Comparison of ENCODE assay signal across 26 cellular contexts in the genomic region with DNA sequence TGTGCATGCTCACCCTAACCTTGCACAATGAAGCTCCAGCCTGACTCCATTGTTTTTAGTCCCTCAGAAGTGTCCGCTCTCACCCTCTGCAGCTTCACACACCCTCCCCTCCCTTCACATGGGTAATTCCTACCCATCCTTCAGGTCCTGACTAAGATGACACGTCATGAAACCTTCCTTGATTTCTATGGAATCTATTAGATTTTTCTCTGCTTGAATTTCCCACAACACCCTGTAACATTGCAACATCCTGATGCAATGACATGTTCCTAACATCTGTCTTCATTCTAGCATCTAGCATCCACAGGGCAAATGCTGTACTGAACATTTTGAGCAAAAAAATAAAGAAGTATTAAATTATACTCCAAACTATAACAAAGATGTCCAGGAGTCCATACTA.
DNase-seq lines count a peak whose midpoint lies in the region; TF ChIP-seq lines count a peak whose summit lies in the region.
"Had no signal": no experiment of that assay in that cellular context is flagged by ENCODE, and none has a peak within 500 bp of the region (broad histone marks: within the 10 kb centered on the region; RNA-seq: fewer than 3 reads in every experiment).

No MANE protein-coding gene starts in this region.

- TF ChIP-seq EP300 in tibial nerve (IDR thresholded peaks at IDR 0.05) = no peak

- H3K27ac ChIP-seq in tibial artery (no peak overlapping the region), tibial nerve (no peak overlapping the region)
- H3K27ac ChIP-seq: colonic mucosa, Peyer's patch, SJCRH30, stomach, thyroid gland had no signal

- no peaks in the 10 kb centered on the region for H3K36me3 ChIP-seq in tibial artery
- no peaks in the 10 kb centered on the region for H3K36me3 ChIP-seq in tibial nerve
- H3K36me3 ChIP-seq: colonic mucosa, Peyer's patch, SJCRH30, stomach, thyroid gland had no signal

- H3K4me1 ChIP-seq in tibial artery (no peaks in the 10 kb centered on the region), tibial nerve (no peaks in the 10 kb centered on the region)
- H3K4me1 ChIP-seq: colonic mucosa, Peyer's patch, SJCRH30, stomach, thyroid gland had no signal

- H3K27me3 ChIP-seq in tibial artery (no peaks in the 10 kb centered on the region), tibial nerve (no peaks in the 10 kb centered on the region)
- H3K27me3 ChIP-seq: colonic mucosa, Peyer's patch, SJCRH30, stomach, thyroid gland had no signal

- 81 to 84% methylated on average over 2 of the region's 2 CpGs for WGBS in tibial nerve, 2 donors

- no peak for TF ChIP-seq POLR2A in tibial nerve (IDR thresholded peaks at IDR 0.05)

- no peak for TF ChIP-seq CTCF in AG10803 (conservative IDR thresholded peaks at IDR 0.05; ENCODE audit: low read length)
- TF ChIP-seq CTCF in tibial artery (IDR thresholded peaks at IDR 0.05) = no peak
- no peak for TF ChIP-seq CTCF in tibial nerve (IDR thresholded peaks at IDR 0.05)

- DNase-seq in AG10803 (ENCODE audit: low read depth) (peak; percentile 90), HCEC 1CT (peak; percentile 73), epidermal melanocyte (ENCODE audit: insufficient read length, low spot score) (peak; percentile 26), iris pigment epithelial cell (ENCODE audit: low read depth) (peak; percentile 63), DMS 273 treated with DMSO at 0.1 percent for 48 hours (lab: John Stamatoyannopoulos, UW) (no peak), tibial artery (no peak), tibial nerve (ENCODE audit: low spot score in 2 of 2) (no peak)
- DNase-seq: activated CD4-positive, alpha-beta T cell treated with anti-CD3 and anti-CD28 coated beads, Interleukin-2, amount 50 U/mL, for 4 hours; activated naive CD4-positive, alpha-beta T cell treated with anti-CD3 and anti-CD28 coated beads for 36 hours; amniotic stem cell; CD4-positive, CD25-positive, alpha-beta regulatory T cell; colonic mucosa; effector memory CD4-positive, alpha-beta T cell; erythroblast; glutamatergic neuron; naive thymus-derived CD8-positive, alpha-beta T cell; NCI-H1092 treated with DMSO at 0.1 percent for 48 hours; NCI-H187 treated with DMSO at 0.1 percent for 48 hours; NCI-H69; occipital lobe; Peyer's patch; SJCRH30; small intestine; stomach; T-cell; thyroid gland had no signal

- intact Hi-C loops in tibial artery (cut with DNase I; ENCODE audit: low total_unique reads) = no loop called here

- H3K9me3 ChIP-seq in tibial artery (no peaks in the 10 kb centered on the region), tibial nerve (peaks cover 0 to 9% (median 0%) of the 10 kb centered on the region in 4 donors)
- H3K9me3 ChIP-seq: colonic mucosa, Peyer's patch, SJCRH30, stomach, thyroid gland had no signal

- H3K4me3 ChIP-seq in AG10803 (ENCODE audit: low read length) = no peak overlapping the region
- no peak overlapping the region for H3K4me3 ChIP-seq in tibial artery
- H3K4me3 ChIP-seq in tibial nerve = no peak overlapping the region
- H3K4me3 ChIP-seq: colonic mucosa, Peyer's patch, SJCRH30, stomach, thyroid gland had no signal

Comparison
In these comparisons a context has a peak if more than half of its experiments do, and no peak if none do; other contexts are left out.
1. DNase-seq: peak in AG10803 (single experiment), HCEC 1CT (single experiment), epidermal melanocyte (single experiment) and iris pigment epithelial cell (single experiment); none in DMS 273 treated with DMSO at 0.1 percent for 48 hours (single experiment), tibial artery (0 of 2) and tibial nerve (0 of 2).